ENCODE assay signal across 3 cellular contexts in genomic region chr6:162125659-162126058, GRCh38.
"Had no signal": no experiment of that assay in that cellular context is flagged by ENCODE, and none has a peak within 500 bp of the region (broad histone marks: within the 10 kb centered on the region; RNA-seq: fewer than 3 reads in every experiment).

No MANE protein-coding gene starts in this region.

- H3K4me3 ChIP-seq: GM12878 had no signal

- DNase-seq: GDM1, GF-D8 had no signal
